17 cellular contexts compared by ENCODE assay signal in genomic region chr5:96817496-96817895, GRCh38. TPM values are rescaled to one million over a fixed set of nuclear protein-coding genes. Genes with fewer than 3 reads are reported as not detected.
DNase-seq lines count a peak whose midpoint lies in the region; ATAC-seq and TF ChIP-seq lines count a peak whose summit lies in the region.
"Had no signal": no experiment of that assay in that cellular context is flagged by ENCODE, and none has a peak within 500 bp of the region (broad histone marks: within the 10 kb centered on the region; RNA-seq: fewer than 3 reads in every experiment).

No MANE protein-coding gene starts in this region.

- peaks cover 11% of the 10 kb centered on the region for H3F3A ChIP-seq in Loucy (ENCODE audit: low read depth)

- peak overlapping the region; percentile 90 for H3K4me2 ChIP-seq in Loucy (ENCODE audit: low read depth, low read length, poor library complexity, severe bottlenecking)

- H3K9me3 ChIP-seq in Loucy (ENCODE audit: insufficient read depth, low read depth, low read length), result no peaks in the 10 kb centered on the region
- H3K9me3 ChIP-seq in SJCRH30 (replicated peaks), result no peaks in the 10 kb centered on the region
- no peaks in the 10 kb centered on the region for H3K9me3 ChIP-seq in uterus
- H3K9me3 ChIP-seq: A549, colonic mucosa, esophagus squamous epithelium had no signal

- H3K27ac ChIP-seq in SJCRH30, result no peak overlapping the region
- no peak overlapping the region for H3K27ac ChIP-seq in uterus
- H3K27ac ChIP-seq: A549, colonic mucosa had no signal

- peak overlapping the region; percentile 77 for H3K4me3 Mint-ChIP-seq in activated T-helper 2 cell treated with anti-CD3 and anti-CD28 coated beads, Interferon-gamma antibody, Interleukin-2, Interleukin-4, amounts not matched to agents 10 μg/mL and 5 μg/mL and 100 μg/mL, durations not matched to agents 14 hours and 24 hours and 36 hours (ENCODE audit: low read depth)
- peak overlapping the region; percentile 89 for H3K4me3 Mint-ChIP-seq in natural killer cell
- H3K4me3 Mint-ChIP-seq: WTC11 had no signal

- TF ChIP-seq CTCF in Loucy (conservative IDR thresholded peaks at IDR 0.05; ENCODE audit: low read length) (no peak), natural killer cell (IDR thresholded peaks at IDR 0.05) (no peak), uterus (IDR thresholded peaks at IDR 0.05) (no peak)

- H3K4me1 ChIP-seq in Loucy (ENCODE audit: insufficient read depth, low read length, poor library complexity, severe bottlenecking) (peaks cover 88% of the 10 kb centered on the region), SJCRH30 (peaks cover 21% of the 10 kb centered on the region), uterus (no peaks in the 10 kb centered on the region)
- H3K4me1 ChIP-seq: A549, colonic mucosa had no signal

- peak overlapping the region; percentile 84 for H3K9ac ChIP-seq in Loucy (ENCODE audit: low read depth, low read length, poor library complexity, severe bottlenecking)

- ATAC-seq in natural killer cell, result no peak
- ATAC-seq: A549, WTC11 had no signal

- H3K9me2 ChIP-seq in Loucy (replicated peaks; ENCODE audit: low read depth, low read length), result no peaks in the 10 kb centered on the region

- no peak for TF ChIP-seq POLR2A in uterus (IDR thresholded peaks at IDR 0.05)

- H3K27ac Mint-ChIP-seq in activated T-helper 2 cell treated with anti-CD3 and anti-CD28 coated beads, Interferon-gamma antibody, Interleukin-2, Interleukin-4, amounts not matched to agents 10 μg/mL and 5 μg/mL and 100 μg/mL, durations not matched to agents 14 hours and 24 hours and 36 hours, result no peak overlapping the region
- H3K27ac Mint-ChIP-seq in natural killer cell, result peak overlapping the region; percentile 96
- H3K27ac Mint-ChIP-seq: WTC11 had no signal

- H3K4me3 ChIP-seq in Loucy (ENCODE audit: low read length, poor library complexity, severe bottlenecking) (peak overlapping the region; percentile 73), SJCRH30 (no peak overlapping the region), uterus (no peak overlapping the region)
- H3K4me3 ChIP-seq: A549, colonic mucosa, lung had no signal

- H4K20me1 ChIP-seq in Loucy (ENCODE audit: insufficient read depth, low read length, poor library complexity, severe bottlenecking), result no peaks in the 10 kb centered on the region

- no peaks in the 10 kb centered on the region for H3K79me2 ChIP-seq in Loucy (ENCODE audit: insufficient read depth, low read length)

- H3K36me3 ChIP-seq in Loucy (ENCODE audit: insufficient read depth, low read length), result no peaks in the 10 kb centered on the region
- no peaks in the 10 kb centered on the region for H3K36me3 ChIP-seq in SJCRH30
- H3K36me3 ChIP-seq in uterus, result no peaks in the 10 kb centered on the region
- H3K36me3 ChIP-seq: colonic mucosa, esophagus squamous epithelium had no signal

- peaks cover 49% of the 10 kb centered on the region for H3K4me1 Mint-ChIP-seq in activated T-helper 2 cell treated with anti-CD3 and anti-CD28 coated beads, Interferon-gamma antibody, Interleukin-2, Interleukin-4, amounts not matched to agents 10 μg/mL and 5 μg/mL and 100 μg/mL, durations not matched to agents 14 hours and 24 hours and 36 hours (ENCODE audit: low read depth)
- peaks cover 41 to 43% of the 10 kb centered on the region in 2 donors for H3K4me1 Mint-ChIP-seq in natural killer cell

- no peaks in the 10 kb centered on the region for H3K36me3 Mint-ChIP-seq in activated T-helper 2 cell treated with anti-CD3 and anti-CD28 coated beads, Interferon-gamma antibody, Interleukin-2, Interleukin-4, amounts not matched to agents 10 μg/mL and 5 μg/mL and 100 μg/mL, durations not matched to agents 14 hours and 24 hours and 36 hours (ENCODE audit: low read depth)
- no peaks in the 10 kb centered on the region for H3K36me3 Mint-ChIP-seq in natural killer cell
- H3K36me3 Mint-ChIP-seq: WTC11 had no signal

- H3K27me3 ChIP-seq in Loucy (ENCODE audit: insufficient read depth, low read length, poor library complexity, severe bottlenecking), result no peaks in the 10 kb centered on the region
- H3K27me3 ChIP-seq in SJCRH30, result no peaks in the 10 kb centered on the region
- no peaks in the 10 kb centered on the region for H3K27me3 ChIP-seq in uterus
- H3K27me3 ChIP-seq: colonic mucosa had no signal

- no peaks in the 10 kb centered on the region for H3K9me3 Mint-ChIP-seq in activated T-helper 2 cell treated with anti-CD3 and anti-CD28 coated beads, Interferon-gamma antibody, Interleukin-2, Interleukin-4, amounts not matched to agents 10 μg/mL and 5 μg/mL and 100 μg/mL, durations not matched to agents 14 hours and 24 hours and 36 hours
- H3K9me3 Mint-ChIP-seq in natural killer cell, result no peaks in the 10 kb centered on the region
- H3K9me3 Mint-ChIP-seq: WTC11 had no signal

- no peak overlapping the region for H2AFZ ChIP-seq in Loucy (ENCODE audit: low read length)

- DNase-seq in NOMO-1 treated with DMSO at 0.1 percent for 48 hours (lab: John Stamatoyannopoulos, UW; ENCODE audit: unreplicated experiment), result peak; percentile 31
- DNase-seq in NOMO-1 treated with dmso at 0.1 percent for 144 hours (lab: John Stamatoyannopoulos, UW; ENCODE audit: unreplicated experiment), result no peak
- no peak for DNase-seq in activated T-helper 2 cell treated with anti-CD3 and anti-CD28 coated beads, Interferon-gamma antibody, Interleukin-2, Interleukin-4, amounts not matched to agents 10 μg/mL and 5 μg/mL and 100 μg/mL, durations not matched to agents 14 hours and 24 hours and 36 hours (ENCODE audit: low spot score)
- no peak for DNase-seq in natural killer cell
- no peak for DNase-seq in SJCRH30
- no peak for DNase-seq in uterus
- no peak for DNase-seq in GM19240 (ENCODE audit: insufficient read length, low spot score)
- DNase-seq: colonic mucosa, DMS53, esophagus squamous epithelium, GOT3, NCI-H510A treated with DMSO at 0.1 percent for 48 hours, Right ventricle myocardium superior had no signal

- intact Hi-C loops in activated T-helper 2 cell treated with anti-CD3 and anti-CD28 coated beads, Interferon-gamma antibody, Interleukin-2, Interleukin-4, amounts not matched to agents 10 μg/mL and 5 μg/mL and 100 μg/mL, durations not matched to agents 14 hours and 24 hours and 36 hours (cut with micrococcal nuclease), result loop anchor here (2.0 kb wide), 1 partner anchor 47 kb away; no protein-coding TSS in a partner anchor
- intact Hi-C loops in natural killer cell (cut with micrococcal nuclease) (loop anchor here (5.0 kb wide), 1 partner anchor 160 kb away; no protein-coding TSS in a partner anchor), uterus (cut with DNase I; ENCODE audit: low total_unique reads) (no loop called here)

- no peaks in the 10 kb centered on the region for H3K27me3 Mint-ChIP-seq in activated T-helper 2 cell treated with anti-CD3 and anti-CD28 coated beads, Interferon-gamma antibody, Interleukin-2, Interleukin-4, amounts not matched to agents 10 μg/mL and 5 μg/mL and 100 μg/mL, durations not matched to agents 14 hours and 24 hours and 36 hours (ENCODE audit: low read depth)
- no peaks in the 10 kb centered on the region for H3K27me3 Mint-ChIP-seq in natural killer cell (ENCODE audit: low read depth in 2 of 2)

RNA-seq across cellular contexts. Expression of gene ERAP1, which starts 9.8 kb away (rescaled TPM):
- 99.6 and 108 TPM in 2 replicates for total RNA-seq in activated T-helper 2 cell treated with anti-CD3 and anti-CD28 coated beads, Interferon-gamma antibody, Interleukin-2, Interleukin-4, amounts not matched to agents 10 μg/mL and 5 μg/mL and 100 μg/mL, durations not matched to agents 14 hours and 24 hours and 36 hours
- total RNA-seq in natural killer cell, result 100 to 1,000 TPM; 109 to 158 (median 112) TPM
- total RNA-seq in SJCRH30 (2014; rRNA removed; shearing (Covaris generic)), result 7.9 and 8.5 TPM in 2 replicates
- 10 to 100 TPM; 23.1 to 74.1 (median 37.2) TPM for total RNA-seq in uterus

RNA-seq across cellular contexts. Expression of gene ERAP2, which starts 58.8 kb away (rescaled TPM):
- 46.8 and 49.3 TPM in 2 replicates for total RNA-seq in activated T-helper 2 cell treated with anti-CD3 and anti-CD28 coated beads, Interferon-gamma antibody, Interleukin-2, Interleukin-4, amounts not matched to agents 10 μg/mL and 5 μg/mL and 100 μg/mL, durations not matched to agents 14 hours and 24 hours and 36 hours
- total RNA-seq in natural killer cell, result 10 to 100 TPM; 41.5 to 81.8 (median 79.2) TPM
- 4.2 and 6.7 TPM in 2 replicates for total RNA-seq in SJCRH30 (2014; rRNA removed; shearing (Covaris generic))
- total RNA-seq in uterus, result 10 to 100 TPM in 3 of 4 donors, 1 to 10 TPM in 1; 9.5 to 29.2 (median 17.1) TPM
